8 cellular contexts compared by ENCODE assay signal in the genomic region with DNA sequence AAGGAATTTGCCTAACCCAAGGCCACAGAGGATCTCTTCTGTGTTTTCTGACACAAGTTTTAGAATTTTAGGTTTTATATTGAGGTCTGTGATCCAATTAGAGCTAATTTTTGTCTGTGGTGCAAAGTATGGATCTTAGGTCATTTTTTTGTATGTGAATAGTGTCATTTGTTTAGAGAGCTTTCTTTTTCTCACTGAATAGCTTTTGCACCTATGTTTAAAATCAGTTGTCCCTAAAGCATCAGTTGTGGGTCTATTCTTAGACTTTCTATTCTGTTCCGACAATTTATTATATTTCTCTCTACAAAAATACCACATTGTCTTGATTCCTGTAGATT. TPM values are rescaled to one million over a fixed set of nuclear protein-coding genes. Genes with fewer than 3 reads are reported as not detected.
DNase-seq lines count a peak whose midpoint lies in the region; ATAC-seq and TF ChIP-seq lines count a peak whose summit lies in the region.

No MANE protein-coding gene starts in this region.

- H3K27ac Mint-ChIP-seq in T-helper 17 cell: peak overlapping the region; percentile 85

- H3K9ac ChIP-seq in iPS-15b (ENCODE audit: low read depth, low read length): peak overlapping the region; percentile 78

- H3K4me1 Mint-ChIP-seq in T-helper 17 cell: peaks cover 21% of the 10 kb centered on the region

- in situ Hi-C loops in HAP-1 (cut with MboI; ENCODE audit: low sequenced_read_pairs): no loop called here

- peak overlapping the region; percentile 91 for H3K27ac ChIP-seq in temporal lobe (ENCODE audit: low read depth, low read length)

- peaks cover 2% of the 10 kb centered on the region; the same call in 1 of the 2 replicates for H3K36me3 ChIP-seq in HAP-1 (replicated peaks)
- H3K36me3 ChIP-seq in iPS-15b (ENCODE audit: control insufficient read depth, insufficient read depth, low read length): no peaks in the 10 kb centered on the region

- peaks cover 2% of the 10 kb centered on the region for H3K36me3 Mint-ChIP-seq in T-helper 17 cell (ENCODE audit: low read depth)

- H3K4me3 ChIP-seq in GM12864 (ENCODE audit: low read depth, low read length) (peak overlapping the region; percentile 79), HAP-1 (peak overlapping the region; percentile 70), iPS-15b (ENCODE audit: low read depth, low read length) (peak overlapping the region; percentile 80)

- H3K9me3 ChIP-seq in HAP-1: peaks cover 3% of the 10 kb centered on the region; the same call in 1 of the 2 replicates
- H3K9me3 ChIP-seq in T-helper 17 cell (ENCODE audit: control insufficient read depth, low read length, poor library complexity, severe bottlenecking): no peaks in the 10 kb centered on the region
- H3K9me3 ChIP-seq in iPS-15b (ENCODE audit: control insufficient read depth, insufficient read depth, low read length): no peaks in the 10 kb centered on the region

- H3K27me3 Mint-ChIP-seq in T-helper 17 cell: no peaks in the 10 kb centered on the region

- DNase-seq in GM12864 (ENCODE audit: low read depth) (no peak), HAP-1 (ENCODE audit: low spot score in 2 of 2) (no peak), T-helper 17 cell (no peak), DMS53 treated with DMSO at 0.1 percent for 48 hours (lab: John Stamatoyannopoulos, UW; ENCODE audit: unreplicated experiment) (no peak), hepatic stellate cell (ENCODE audit: low spot score) (no peak), NCI-H187 treated with DMSO at 0.1 percent for 48 hours (lab: John Stamatoyannopoulos, UW) (no peak)

- TF ChIP-seq CTCF in GM12864 (IDR thresholded peaks at IDR 0.05; ENCODE audit: low read depth, low read length, missing control alignments): no peak

- ATAC-seq in T-helper 17 cell: no peak

- H3K4me1 ChIP-seq in HAP-1: peaks cover 8% of the 10 kb centered on the region
- H3K4me1 ChIP-seq in iPS-15b (ENCODE audit: control insufficient read depth, insufficient read depth, low read length): no peaks in the 10 kb centered on the region

- H3K27me3 ChIP-seq in HAP-1 (ENCODE audit: low read depth) (no peaks in the 10 kb centered on the region), iPS-15b (ENCODE audit: control insufficient read depth, insufficient read depth, low read length) (no peaks in the 10 kb centered on the region)

- H3K4me3 Mint-ChIP-seq in T-helper 17 cell: peak overlapping the region; percentile 93

RNA-seq across cellular contexts. Expression of gene MCM9, which starts 0.3 kb away (rescaled TPM):
- total RNA-seq in T-helper 17 cell (10 to 100 TPM; 30.0 to 37.2 TPM), temporal lobe (6.4 TPM)

RNA-seq across cellular contexts. Expression of gene ASF1A, which starts 41.3 kb away (rescaled TPM):
- total RNA-seq in T-helper 17 cell: 10 to 100 TPM; 14.4 to 20.6 TPM
- total RNA-seq in temporal lobe: 19.2 TPM
